Comparison of ENCODE assay signal across 10 cellular contexts in genomic region chr5:138844812-138845513, GRCh38. TPM values are rescaled to one million over a fixed set of nuclear protein-coding genes. Genes with fewer than 3 reads are reported as not detected.
DNase-seq lines count a peak whose midpoint lies in the region; ATAC-seq and TF ChIP-seq lines count a peak whose summit lies in the region.
"Had no signal": no experiment of that assay in that cellular context is flagged by ENCODE, and none has a peak within 500 bp of the region (broad histone marks: within the 10 kb centered on the region; RNA-seq: fewer than 3 reads in every experiment).

No MANE protein-coding gene starts in this region.

- TF ChIP-seq EP300 in esophagus muscularis mucosa (IDR thresholded peaks at IDR 0.05), result no peak

- no peaks in the 10 kb centered on the region for H3K9me3 ChIP-seq in AG04450 (ENCODE audit: control insufficient read depth, insufficient read depth, low read length)
- H3K9me3 ChIP-seq in esophagus muscularis mucosa, result no peaks in the 10 kb centered on the region
- no peaks in the 10 kb centered on the region for H3K9me3 ChIP-seq in osteoblast (ENCODE audit: low read depth, low read length)

- H3K4me1 ChIP-seq in esophagus muscularis mucosa (peaks cover 62 to 93% (median 77%) of the 10 kb centered on the region in 4 donors), osteoblast (ENCODE audit: insufficient read depth, low read length) (peaks cover 46% of the 10 kb centered on the region)

- peak overlapping the region; percentile 74 for H3K4me2 ChIP-seq in osteoblast (ENCODE audit: insufficient read depth, low read length)

- H3K27ac ChIP-seq in AG04450 (ENCODE audit: low read depth, low read length), result no peak overlapping the region
- H3K27ac ChIP-seq in esophagus muscularis mucosa (replicated peaks in 1 of 4), result peak overlapping the region; percentile 24 to 58 (median 40)
- peak overlapping the region; percentile 65 for H3K27ac ChIP-seq in osteoblast (ENCODE audit: low read depth, low read length)
- H3K27ac ChIP-seq: C4-2B had no signal

- CTCF ChIA-PET in AG04450 (lab: Charles Lee), result interaction anchor here (1.4 kb wide), 1 partner anchor 19 kb away, joined by 6 read pairs; no protein-coding TSS in a partner anchor

- H3K27me3 ChIP-seq in AG04450 (ENCODE audit: control insufficient read depth, insufficient read depth, low read length) (no peaks in the 10 kb centered on the region), esophagus muscularis mucosa (no peaks in the 10 kb centered on the region), osteoblast (ENCODE audit: insufficient read depth, low read length) (no peaks in the 10 kb centered on the region)

- H3K4me3 ChIP-seq in AG04450 (ENCODE audit: low read depth, low read length) (no peak overlapping the region), esophagus muscularis mucosa (no peak overlapping the region), osteoblast (ENCODE audit: insufficient read depth, low read length) (no peak overlapping the region)

- TF ChIP-seq CTCF in AG04450 (IDR thresholded peaks at IDR 0.05; ENCODE audit: low read depth, low read length), result no peak
- TF ChIP-seq CTCF in esophagus muscularis mucosa (IDR thresholded peaks at IDR 0.05), result no peak
- no peak for TF ChIP-seq CTCF in osteoblast (IDR thresholded peaks at IDR 0.05; ENCODE audit: extremely low read depth, low read depth, low read length)

- H3K36me3 ChIP-seq in esophagus muscularis mucosa, result peaks cover 0 to 3% (median 0%) of the 10 kb centered on the region in 4 donors
- peaks cover 4% of the 10 kb centered on the region for H3K36me3 ChIP-seq in osteoblast (ENCODE audit: insufficient read depth, low read length)

- peaks cover under 1% of the 10 kb centered on the region for H4K20me1 ChIP-seq in osteoblast (ENCODE audit: insufficient read depth, low read length)

- intact Hi-C loops in esophagus muscularis mucosa (cut with DNase I), result no loop called here

- H3K79me2 ChIP-seq in osteoblast (ENCODE audit: insufficient read depth, low read length), result peaks cover 76% of the 10 kb centered on the region

- DNase-seq in AG04450 (ENCODE audit: low read depth, low spot score) (peak; percentile 46), RKO (ENCODE audit: low spot score) (peak; percentile 45), esophagus muscularis mucosa (ENCODE audit: extremely low spot score) (no peak), osteoblast (ENCODE audit: insufficient read length, low spot score, missing footprints) (peak; percentile 78), inferior parietal cortex (ENCODE audit: extremely low spot score) (no peak)
- DNase-seq in activated CD4-positive, alpha-beta T cell treated with anti-CD3 and anti-CD28 coated beads for 48 hours, result no peak
- DNase-seq in effector CD8-positive, alpha-beta T cell (lab: John Stamatoyannopoulos, UW), result no peak
- DNase-seq: NCI-H146 had no signal

- no peak for ATAC-seq in GM21528 (IDR thresholded peaks at IDR 0.05; ENCODE audit: low FRiP score, unreplicated experiment)

- POLR2A ChIA-PET in AG04450 (lab: Yijun Ruan, JAX), result no interaction called here

- no peak overlapping the region for H2AFZ ChIP-seq in osteoblast (ENCODE audit: low read length)

- TF ChIP-seq POLR2A in esophagus muscularis mucosa (IDR thresholded peaks at IDR 0.05; ENCODE audit: low read depth), result no peak

- 20% methylated on average over 6 of the region's 6 CpGs for WGBS in esophagus muscularis mucosa

RNA-seq across cellular contexts. Expression of gene LRRTM2, which starts 30.2 kb away (rescaled TPM):
- polyA plus RNA-seq in AG04450 (2011; rRNA removed), result 1.9 and 2.6 TPM in 2 replicates
- 2.8 and 3.1 TPM in 2 replicates for polyA minus RNA-seq in AG04450 (2011; rRNA and poly(A)+ RNA removed)
- total RNA-seq in esophagus muscularis mucosa, result under 1 TPM; 0.06 to 0.42 (median 0.12) TPM
- total RNA-seq in osteoblast, result under 0.01 and 0.88 TPM in 2 replicates

Comparison
In these comparisons a context has a peak if more than half of its experiments do, and no peak if none do; other contexts are left out.
1. DNase-seq: peak in AG04450 (single experiment), RKO (single experiment) and osteoblast (single experiment); none in esophagus muscularis mucosa (single experiment), inferior parietal cortex (single experiment), activated CD4-positive, alpha-beta T cell treated with anti-CD3 and anti-CD28 coated beads for 48 hours (single experiment) and effector CD8-positive, alpha-beta T cell (single experiment).